ENCODE assay signal across 8 cellular contexts in genomic region chr7:100706672-100707311, GRCh38. TPM values are rescaled to one million over a fixed set of nuclear protein-coding genes. Genes with fewer than 3 reads are reported as not detected.
DNase-seq lines count a peak whose midpoint lies in the region; ATAC-seq and TF ChIP-seq lines count a peak whose summit lies in the region.

No MANE protein-coding gene starts in this region.

- H3K27me3 ChIP-seq in ACC112 (ENCODE audit: insufficient read depth, low read length) (no peaks in the 10 kb centered on the region), mucosa of rectum (ENCODE audit: control insufficient read depth in 2 of 2, insufficient read depth in 2 of 2, low read length in 2 of 2) (no peaks in the 10 kb centered on the region)

- no peaks in the 10 kb centered on the region for H3K9me3 ChIP-seq in mucosa of rectum (ENCODE audit: control insufficient read depth in 2 of 2, low read length in 2 of 2)

- DNase-seq in chondrocyte (ENCODE audit: low spot score) (no peak), NCI-H128 (lab: John Stamatoyannopoulos, UW; ENCODE audit: unreplicated experiment) (no peak)

- H3K27ac ChIP-seq in ACC112 (ENCODE audit: low read depth, low read length) = peak overlapping the region; percentile 3; the same call in 1 of the 2 replicates
- peak overlapping the region in 1 of 2 donors; percentile 97 for H3K27ac ChIP-seq in mucosa of rectum (ENCODE audit: low read depth in 2 of 2, low read length in 2 of 2)

- peak overlapping the region; percentile 90 for H3K4me3 ChIP-seq in ACC112 (ENCODE audit: low read depth, low read length)
- H3K4me3 ChIP-seq in mucosa of rectum (ENCODE audit: low read length in 2 of 2) = peak overlapping the region; percentile 88 to 93

- H3K27ac Mint-ChIP-seq in IgD-negative memory B cell (peak overlapping the region in 2 of 3 donors; percentile 79 to 97), chondrocyte (ENCODE audit: unreplicated experiment) (peak overlapping the region; percentile 89)

- no peaks in the 10 kb centered on the region for H3K36me3 Mint-ChIP-seq in IgD-negative memory B cell
- peaks cover 1% of the 10 kb centered on the region for H3K36me3 Mint-ChIP-seq in chondrocyte (ENCODE audit: low read depth)

- H3K9ac ChIP-seq in mucosa of rectum (ENCODE audit: low read depth in 1 of 2, low read length in 2 of 2) = peak overlapping the region; percentile 79 to 83

- H3K4me1 Mint-ChIP-seq in IgD-negative memory B cell (peaks cover 0 to 6% (median 4%) of the 10 kb centered on the region in 3 donors), chondrocyte (ENCODE audit: low read depth) (peaks cover 12% of the 10 kb centered on the region)

- H3K9me3 Mint-ChIP-seq in IgD-negative memory B cell = no peaks in the 10 kb centered on the region
- H3K9me3 Mint-ChIP-seq in chondrocyte (ENCODE audit: low read depth) = no peaks in the 10 kb centered on the region

- peaks cover 6% of the 10 kb centered on the region for H3K4me1 ChIP-seq in ACC112 (ENCODE audit: control insufficient read depth, insufficient read depth, low read length, unreplicated experiment)
- peaks cover 13 to 15% of the 10 kb centered on the region in 2 donors for H3K4me1 ChIP-seq in mucosa of rectum (ENCODE audit: control insufficient read depth in 2 of 2, insufficient read depth in 2 of 2, low read length in 2 of 2)

- H3K79me2 ChIP-seq in ACC112 (ENCODE audit: control insufficient read depth, insufficient read depth, low read length, unreplicated experiment) = peaks cover 21% of the 10 kb centered on the region

- peak overlapping the region; percentile 35 for H2AFZ ChIP-seq in ACC112 (ENCODE audit: low read length, unreplicated experiment)

- H3K4me3 Mint-ChIP-seq in IgD-negative memory B cell (peak overlapping the region; percentile 86 to 97 (median 94)), chondrocyte (ENCODE audit: unreplicated experiment) (peak overlapping the region; percentile 96)

- no peaks in the 10 kb centered on the region for H3K27me3 Mint-ChIP-seq in IgD-negative memory B cell
- H3K27me3 Mint-ChIP-seq in chondrocyte (ENCODE audit: low read depth) = peaks cover 4% of the 10 kb centered on the region

- H3K36me3 ChIP-seq in ACC112 (ENCODE audit: insufficient read depth, low read length) (no peaks in the 10 kb centered on the region), mucosa of rectum (ENCODE audit: control insufficient read depth in 2 of 2, insufficient read depth in 2 of 2, low read length in 2 of 2) (peaks cover 0 to 2% of the 10 kb centered on the region in 2 donors)

- TF ChIP-seq CTCF in chondrocyte (IDR thresholded peaks at IDR 0.05) = no peak

- no peak for ATAC-seq in GM19351 (IDR thresholded peaks at IDR 0.05; ENCODE audit: unreplicated experiment)
- ATAC-seq in HG02763 (IDR thresholded peaks at IDR 0.05; ENCODE audit: unreplicated experiment) = no peak
- no peak for ATAC-seq in esophagus mucosa

RNA-seq across cellular contexts. Expression of gene POP7, which starts 0.9 kb away (rescaled TPM):
- 48.6 TPM for polyA plus RNA-seq in IgD-negative memory B cell
- total RNA-seq in chondrocyte = 24.2 to 31.8 TPM (median 25.5 TPM) in 3 replicates
- 33.4 TPM for total RNA-seq in esophagus mucosa

RNA-seq across cellular contexts. Expression of gene GIGYF1, which starts 12.7 kb away (rescaled TPM):
- 2.6 TPM for polyA plus RNA-seq in IgD-negative memory B cell
- 29.2 to 32.8 TPM (median 31.7 TPM) in 3 replicates for total RNA-seq in chondrocyte
- total RNA-seq in esophagus mucosa = 10.4 TPM

RNA-seq across cellular contexts. Expression of gene EPO, which starts 13.5 kb away (rescaled TPM):
- polyA plus RNA-seq in IgD-negative memory B cell = not detected
- total RNA-seq in chondrocyte = not detected in 3 replicates
- not detected for total RNA-seq in esophagus mucosa

RNA-seq across cellular contexts. Expression of gene ZAN, which starts 26.6 kb away (rescaled TPM):
- polyA plus RNA-seq in IgD-negative memory B cell = not detected
- not detected in 3 replicates for total RNA-seq in chondrocyte
- 0.04 TPM for total RNA-seq in esophagus mucosa

RNA-seq across cellular contexts. Expression of gene GNB2, which starts 33.3 kb away (rescaled TPM):
- 62.7 TPM for polyA plus RNA-seq in IgD-negative memory B cell
- total RNA-seq in chondrocyte = 191 to 204 TPM (median 202 TPM) in 3 replicates
- total RNA-seq in esophagus mucosa = 289 TPM
